Comparison of ENCODE assay signal across 34 cellular contexts in the genomic region with DNA sequence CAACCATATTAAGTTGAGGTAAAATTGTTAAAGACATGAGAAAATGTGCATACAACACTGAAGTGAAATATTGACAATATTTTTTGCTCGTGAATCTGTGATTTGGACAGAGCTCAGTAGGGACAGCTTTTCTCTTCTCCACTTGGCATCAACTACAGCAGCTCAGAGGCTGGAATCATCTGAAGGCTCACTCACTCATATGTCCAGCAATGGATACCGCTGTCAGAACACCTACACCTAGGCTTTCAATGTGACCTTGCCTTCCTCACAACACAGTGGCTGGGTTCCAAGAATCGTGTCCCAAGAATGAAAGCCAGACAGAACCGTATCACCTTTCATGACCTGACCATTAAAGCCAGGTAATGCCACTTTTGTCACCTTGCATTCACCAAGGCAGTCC.
"Had no signal": no experiment of that assay in that cellular context is flagged by ENCODE, and none has a peak within 500 bp of the region (broad histone marks: within the 10 kb centered on the region; RNA-seq: fewer than 3 reads in every experiment).

No MANE protein-coding gene starts in this region.

- H3K4me3 ChIP-seq: adrenal gland, body of pancreas, breast epithelium, cardiac muscle cell had no signal

- H3K9me3 ChIP-seq: adrenal gland, body of pancreas, breast epithelium had no signal

- H3K27ac ChIP-seq: adrenal gland, body of pancreas, brain microvascular endothelial cell, breast epithelium, cardiac muscle cell, VCaP had no signal

- H3K36me3 ChIP-seq: adrenal gland, brain microvascular endothelial cell, breast epithelium, cardiac muscle cell had no signal

- ATAC-seq: activated CD8-positive, alpha-beta T cell treated with anti-CD3 and anti-CD28 coated beads for 36 hours; activated naive CD4-positive, alpha-beta T cell treated with anti-CD3 and anti-CD28 coated beads, Interleukin-2, amount 50 U/mL, for 72 hours; activated T-cell treated with anti-CD3 and anti-CD28 coated beads, Interleukin-2, amount 50 U/mL, for 4 hours; activated T-cell treated with anti-CD3 and anti-CD28 coated beads, Interleukin-2, amount 50 U/mL, for 72 hours; activated T-helper 17 cell treated with anti-CD3 and anti-CD28 coated beads, Interleukin-2, amount 50 U/mL, for 72 hours; body of pancreas had no signal

- H3K27me3 ChIP-seq: adrenal gland, body of pancreas, brain microvascular endothelial cell, breast epithelium, cardiac muscle cell had no signal

- DNase-seq: activated B cell treated with CpG ODN at 0.5 μM for 24 hours; activated CD4-positive, alpha-beta memory T cell treated with anti-CD3 and anti-CD28 coated beads for 36 hours; activated CD4-positive, alpha-beta T cell treated with anti-CD3 and anti-CD28 coated beads for 4 hours; activated CD4-positive, alpha-beta T cell treated with anti-CD3 and anti-CD28 coated beads, Interleukin-2, amount 10 ng/mL, durations not matched to agents 24 days and 14 days; activated CD4-positive, alpha-beta T cell treated with anti-CD3 and anti-CD28 coated beads, Interleukin-2, amount 50 U/mL, for 1 hour; activated CD4-positive, alpha-beta T cell treated with anti-CD3 and anti-CD28 coated beads, Interleukin-2, amount 50 U/mL, for 4 hours; activated CD4-positive, CD25-positive, alpha-beta regulatory T cell treated with anti-CD3 and anti-CD28 coated beads, Interleukin-2, amount 50 U/mL, for 72 hours; activated CD8-positive, alpha-beta memory T cell treated with anti-CD3 and anti-CD28 coated beads, Interleukin-2, amount 50 U/mL, for 4 hours; activated CD8-positive, alpha-beta T cell treated with anti-CD3 and anti-CD28 coated beads for 36 hours; activated effector memory CD4-positive, alpha-beta T cell treated with anti-CD3 and anti-CD28 coated beads, Interleukin-2, amount 50 U/mL, for 16 hours; activated gamma-delta T cell treated with Interleukin-2 at 50 U/mL for 16 hours; activated naive CD4-positive, alpha-beta T cell; activated naive CD4-positive, alpha-beta T cell treated with anti-CD3 and anti-CD28 coated beads for 36 hours; activated naive CD4-positive, alpha-beta T cell treated with anti-CD3 and anti-CD28 coated beads, Interleukin-2, amount 50 U/mL, for 16 hours; activated naive CD8-positive, alpha-beta T cell treated with anti-CD3 and anti-CD28 coated beads for 36 hours; activated T-cell treated with anti-CD3 and anti-CD28 coated beads for 4 hours; activated T-cell treated with anti-CD3 and anti-CD28 coated beads, Interleukin-2, amount 50 U/mL, for 1 hour; activated T-cell treated with anti-CD3 and anti-CD28 coated beads, Interleukin-2, amount 50 U/mL, for 4 hours; activated T-cell treated with anti-CD3 and anti-CD28 coated beads, Interleukin-2, amount 50 U/mL, for 72 hours; adrenal gland; amniotic stem cell; aorta; body of pancreas; brain microvascular endothelial cell; T-helper 1 cell; T-helper 2 cell; T-helper 9 cell had no signal

- H3K4me1 ChIP-seq: adrenal gland, body of pancreas, breast epithelium had no signal

- FAIRE-seq: astrocyte, TTC549 had no signal
